Comparison of ENCODE assay signal across 8 cellular contexts in genomic region chr10:48506147-48506917, GRCh38.
DNase-seq lines count a peak whose midpoint lies in the region; ATAC-seq lines count a peak whose summit lies in the region.

No MANE protein-coding gene starts in this region.

- DNase-seq in Daoy (ENCODE audit: low read depth) (peak; percentile 33), UCSD-AML1 (lab: John Stamatoyannopoulos, UW; ENCODE audit: unreplicated experiment) (peak; percentile 77), kidney tubule cell (ENCODE audit: low spot score) (peak; percentile 26), NCI-H1092 treated with DMSO at 0.1 percent for 48 hours (lab: John Stamatoyannopoulos, UW) (no peak)
- no peak for DNase-seq in stimulated activated CD4-positive, alpha-beta T cell treated with anti-CD3 and anti-CD28 coated beads, Interleukin-12 subunit alpha, Interleukin-12 subunit beta, amount 100 ng/mL, for 4 hours

- ATAC-seq in HG03280 (IDR thresholded peaks at IDR 0.05; ENCODE audit: unreplicated experiment) (peak; percentile 50), HG02870 (IDR thresholded peaks at IDR 0.05; ENCODE audit: unreplicated experiment) (no peak), GM19455 (IDR thresholded peaks at IDR 0.05; ENCODE audit: unreplicated experiment) (no peak)

Comparison
In these comparisons a context has a peak if more than half of its experiments do, and no peak if none do; other contexts are left out.
1. DNase-seq: peak in Daoy (single experiment), UCSD-AML1 (single experiment) and kidney tubule cell (single experiment); none in NCI-H1092 treated with DMSO at 0.1 percent for 48 hours (single experiment) and stimulated activated CD4-positive, alpha-beta T cell treated with anti-CD3 and anti-CD28 coated beads, Interleukin-12 subunit alpha, Interleukin-12 subunit beta, amount 100 ng/mL, for 4 hours (single experiment).